Comparison of ENCODE assay signal across 17 cellular contexts in the genomic region with DNA sequence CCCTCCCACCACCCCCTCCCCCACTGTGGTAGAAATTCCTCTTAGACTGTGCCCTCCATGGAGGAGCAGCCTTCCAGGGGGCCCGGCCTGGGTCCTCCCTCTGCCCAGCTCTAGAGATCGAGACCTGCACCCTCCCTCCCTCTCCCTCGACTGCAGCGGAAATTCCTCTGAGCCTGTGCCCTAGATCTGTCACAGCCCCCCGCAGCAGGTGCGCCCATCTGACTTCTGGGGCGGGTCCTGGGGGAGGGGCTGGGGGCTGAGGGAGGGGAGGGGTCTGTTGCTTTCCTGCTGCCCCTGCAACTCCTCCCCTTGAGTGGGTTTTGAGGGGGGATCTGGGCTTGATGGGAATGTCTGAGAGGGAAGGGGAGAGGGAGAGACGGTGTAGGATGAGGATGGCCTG.
"Had no signal": no experiment of that assay in that cellular context is flagged by ENCODE, and none has a peak within 500 bp of the region (broad histone marks: within the 10 kb centered on the region; RNA-seq: fewer than 3 reads in every experiment).

No MANE protein-coding gene starts in this region.

- H3K27me3 Mint-ChIP-seq: activated naive CD8-positive, alpha-beta T cell; type B pancreatic cell had no signal

- H3K36me3 Mint-ChIP-seq: activated naive CD8-positive, alpha-beta T cell; mesothelial cell of epicardium; type B pancreatic cell had no signal

- H3K4me3 ChIP-seq: cardiac muscle cell, lung, prostate gland, right atrium auricular region, skin epidermis, stomach had no signal

- H3K36me3 ChIP-seq: cardiac muscle cell, prostate gland, right atrium auricular region, stomach had no signal

- H3K9me3 Mint-ChIP-seq: activated T-helper 1 cell treated with anti-CD3 and anti-CD28 coated beads, Interleukin-12 subunit alpha, Interleukin-12 subunit beta, Interleukin-2, Interleukin-4 antibody, amounts not matched to agents 30 ng/mL and 10 ng/mL and 1 ng/mL, durations not matched to agents 14 hours and 24 hours and 36 hours; effector memory CD8-positive, alpha-beta T cell; mesothelial cell of epicardium; type B pancreatic cell had no signal

- DNase-seq: activated CD4-positive, alpha-beta T cell treated with anti-CD3 and anti-CD28 coated beads, Interleukin-2, amount 50 U/mL, for 4 hours; dermis blood vessel endothelial cell; effector memory CD8-positive, alpha-beta T cell; stimulated activated CD4-positive, alpha-beta T cell treated with anti-CD3 and anti-CD28 coated beads, Interleukin-15, amount 100 ng/mL, for 24 hours; stimulated activated CD4-positive, alpha-beta T cell treated with anti-CD3 and anti-CD28 coated beads, Interleukin-2, amount 100 ng/mL, for 48 hours; stomach; T-helper 2 cell had no signal

- H3K27ac Mint-ChIP-seq: activated naive CD8-positive, alpha-beta T cell; activated T-helper 1 cell treated with anti-CD3 and anti-CD28 coated beads, Interleukin-12 subunit alpha, Interleukin-12 subunit beta, Interleukin-2, Interleukin-4 antibody, amounts not matched to agents 30 ng/mL and 10 ng/mL and 1 ng/mL, durations not matched to agents 14 hours and 24 hours and 36 hours; effector memory CD8-positive, alpha-beta T cell had no signal

- ATAC-seq: effector memory CD8-positive, alpha-beta T cell had no signal

- H3K27ac ChIP-seq: cardiac muscle cell, prostate gland, right atrium auricular region, VCaP had no signal

- H3K27me3 ChIP-seq: cardiac muscle cell, right atrium auricular region, stomach had no signal

- H3K4me3 Mint-ChIP-seq: activated naive CD8-positive, alpha-beta T cell; activated T-helper 1 cell treated with anti-CD3 and anti-CD28 coated beads, Interleukin-12 subunit alpha, Interleukin-12 subunit beta, Interleukin-2, Interleukin-4 antibody, amounts not matched to agents 30 ng/mL and 10 ng/mL and 1 ng/mL, durations not matched to agents 14 hours and 24 hours and 36 hours; effector memory CD8-positive, alpha-beta T cell; mesothelial cell of epicardium had no signal

- H3K9me3 ChIP-seq: prostate gland, right atrium auricular region, stomach had no signal
